ENCODE assay signal across 8 cellular contexts in the genomic region with DNA sequence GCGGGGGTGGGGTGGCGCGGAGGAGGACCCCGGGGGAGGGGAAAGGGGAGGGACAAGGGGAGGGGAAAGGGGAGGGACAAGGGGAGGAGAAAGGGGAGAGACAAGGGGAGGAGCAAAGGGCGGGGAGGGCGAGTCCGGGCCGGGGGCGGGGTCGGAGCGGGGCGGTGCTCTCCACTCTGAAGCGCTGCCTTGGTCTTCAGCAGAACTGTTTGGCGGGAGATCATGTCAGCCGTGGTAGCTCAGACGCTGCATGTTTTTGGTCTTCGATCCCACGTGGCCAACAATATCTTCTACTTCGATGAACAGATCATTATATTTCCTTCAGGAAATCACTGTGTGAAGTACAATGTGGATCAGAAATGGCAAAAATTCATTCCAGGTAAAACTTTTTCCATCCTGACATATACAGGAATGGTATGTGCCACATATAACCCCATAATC. TPM values are rescaled to one million over a fixed set of nuclear protein-coding genes. Genes with fewer than 3 reads are reported as not detected.
DNase-seq lines count a peak whose midpoint lies in the region; TF ChIP-seq lines count a peak whose summit lies in the region.

No MANE protein-coding gene starts in this region.

- H3K4me3 ChIP-seq in HEK293 (ENCODE audit: low read depth, low read length): peak overlapping the region; percentile 89
- H3K4me3 ChIP-seq in NB4 (ENCODE audit: low read depth, low read length): peak overlapping the region; percentile 93
- H3K4me3 ChIP-seq in SK-N-SH (ENCODE audit: low read depth in 2 of 2, low read length in 1 of 2): peak overlapping the region; percentile 83 to 100
- peak overlapping the region; percentile 84 to 87 for H3K4me3 ChIP-seq in right atrium auricular region
- H3K4me3 ChIP-seq in prostate gland: peak overlapping the region; percentile 71 to 81
- peak overlapping the region; percentile 62 for H3K4me3 ChIP-seq in urinary bladder (ENCODE audit: low read depth, low read length)

- TF ChIP-seq RAD21 in SK-N-SH (IDR thresholded peaks at IDR 0.05; ENCODE audit: low read length): no peak

- peak overlapping the region; percentile 73; the same call in 1 of the 2 replicates for H3K9ac ChIP-seq in SK-N-SH

- H3K9me2 ChIP-seq in SK-N-SH: no peaks in the 10 kb centered on the region

- CTCF ChIA-PET in HEK293 (lab: Yijun Ruan, JAX) (interaction anchor here (0.7 to 2.1 kb wide), 3 partner anchors 98 to 336 kb away, joined by 3 to 6 read pairs (median 4); no protein-coding TSS in a partner anchor), SK-N-SH (lab: Yijun Ruan, JAX) (no interaction called here)

- TF ChIP-seq POLR2A in NB4 (IDR thresholded peaks at IDR 0.05; ENCODE audit: extremely low read depth, insufficient read length): no peak
- peak; percentile 34 for TF ChIP-seq POLR2A in prostate gland (IDR thresholded peaks at IDR 0.05)

- H3K4me1 ChIP-seq in HEK293 (ENCODE audit: control insufficient read depth, insufficient read depth, low read length): no peaks in the 10 kb centered on the region
- H3K4me1 ChIP-seq in SK-N-SH (ENCODE audit: control insufficient read depth in 1 of 2, insufficient read depth in 2 of 2, low read depth in 1 of 2, low read length in 1 of 2): peaks cover 5 to 7% of the 10 kb centered on the region in 2 experiments; a peak in 2 of 4 replicates
- H3K4me1 ChIP-seq in right atrium auricular region: peaks cover 0 to 10% of the 10 kb centered on the region in 2 donors
- no peaks in the 10 kb centered on the region for H3K4me1 ChIP-seq in prostate gland (replicated peaks)
- H3K4me1 ChIP-seq in urinary bladder (ENCODE audit: insufficient read depth): peaks cover 3% of the 10 kb centered on the region

- peaks cover 34% of the 10 kb centered on the region for H3K79me2 ChIP-seq in SK-N-SH (ENCODE audit: insufficient read depth)

- no peaks in the 10 kb centered on the region; the same call in 1 of the 2 replicates for H3K27me3 ChIP-seq in SK-N-SH (ENCODE audit: insufficient read depth)
- H3K27me3 ChIP-seq in right atrium auricular region: no peaks in the 10 kb centered on the region
- H3K27me3 ChIP-seq in prostate gland (replicated peaks; ENCODE audit: insufficient read depth): no peaks in the 10 kb centered on the region

- H2AFZ ChIP-seq in SK-N-SH (ENCODE audit: low read depth): peak overlapping the region; percentile 65; the same call in 1 of the 2 replicates

- intact Hi-C loops in prostate gland (cut with DNase I): no loop called here

- H4K20me1 ChIP-seq in SK-N-SH (ENCODE audit: insufficient read depth): no peaks in the 10 kb centered on the region; the same call in 1 of the 2 replicates

- H3F3A ChIP-seq in SK-N-SH (replicated peaks; ENCODE audit: insufficient read depth): no peaks in the 10 kb centered on the region

- no peak for TF ChIP-seq EP300 in SK-N-SH (IDR thresholded peaks at IDR 0.05; ENCODE audit: borderline replicate concordance in 1 of 2, low read depth in 1 of 2, low read length in 1 of 2)

- DNase-seq in Daoy (ENCODE audit: low read depth): peak; percentile 89
- peak; percentile 90 for DNase-seq in NB4 (ENCODE audit: low read depth)
- DNase-seq in SK-N-SH: peak; percentile 94
- peak; percentile 87 for DNase-seq in amniotic epithelial cell (ENCODE audit: low read depth)
- DNase-seq in right atrium auricular region (ENCODE audit: low spot score): peak; percentile 82
- DNase-seq in prostate gland (ENCODE audit: low spot score): peak; percentile 83

- H3K27ac ChIP-seq in HEK293 (ENCODE audit: extremely low read depth, low read depth, low read length) (no peak overlapping the region), SK-N-SH (ENCODE audit: low read depth in 2 of 2, low read length in 1 of 2) (peak overlapping the region; percentile 61 to 62; a peak in 2 of 4 replicates), right atrium auricular region (no peak overlapping the region), prostate gland (peak overlapping the region in 1 of 2 donors; percentile 33), urinary bladder (ENCODE audit: low read depth) (no peak overlapping the region)

- no peaks in the 10 kb centered on the region for H3K9me3 ChIP-seq in HEK293 (ENCODE audit: control insufficient read depth, insufficient read depth, low read depth, low read length)
- no peaks in the 10 kb centered on the region for H3K9me3 ChIP-seq in SK-N-SH
- no peaks in the 10 kb centered on the region for H3K9me3 ChIP-seq in right atrium auricular region
- no peaks in the 10 kb centered on the region for H3K9me3 ChIP-seq in prostate gland

- POLR2A ChIA-PET in HEK293 (lab: Yijun Ruan, JAX): interaction anchor here (0.6 to 2.0 kb wide), 3 partner anchors 28 to 163 kb away, joined by 3 to 8 read pairs (median 3); no protein-coding TSS in a partner anchor
- POLR2A ChIA-PET in SK-N-SH (lab: Yijun Ruan, JAX): interaction anchor here (1.5 kb wide), 1 partner anchor 27 kb away, joined by 6 read pairs; no protein-coding TSS in a partner anchor

- TF ChIP-seq CTCF in HEK293 (tag by site-specific recombination; IDR thresholded peaks at IDR 0.05) (no peak), NB4 (IDR thresholded peaks at IDR 0.05; ENCODE audit: low read depth, low read length) (no peak), SK-N-SH (IDR thresholded peaks at IDR 0.05) (no peak), right atrium auricular region (IDR thresholded peaks at IDR 0.05) (no peak), prostate gland (IDR thresholded peaks at IDR 0.05) (no peak)

- 1% methylated on average over 19 of the region's 19 CpGs for WGBS in SK-N-SH (ENCODE audit: low lambda C conversion rate)
- WGBS in prostate gland: 3% methylated on average over 18 of the region's 19 CpGs
- under 1% methylated on average over 19 of the region's 19 CpGs for WGBS in urinary bladder

- peak overlapping the region; percentile 91; the same call in 1 of the 2 replicates for H3K4me2 ChIP-seq in SK-N-SH

- H3K36me3 ChIP-seq in HEK293 (ENCODE audit: control insufficient read depth in 2 of 2, insufficient read depth in 1 of 2, low read length in 2 of 2) (peaks cover 0 to 33% of the 10 kb centered on the region in 2 experiments; a peak in 1 of 3 replicates), SK-N-SH (replicated peaks in 1 of 2; ENCODE audit: control insufficient read depth in 1 of 2, insufficient read depth in 2 of 2, low read length in 1 of 2) (peaks cover 31 to 32% of the 10 kb centered on the region in 2 experiments), right atrium auricular region (peaks cover 13% of the 10 kb centered on the region), prostate gland (peaks cover 0 to 3% of the 10 kb centered on the region in 2 donors), urinary bladder (ENCODE audit: insufficient read depth) (no peaks in the 10 kb centered on the region)

TF ChIP-seq in HEK293, 187 proteins besides CTCF, POLR2A, EP300 and RAD21 (continues in another document):
- TF ChIP-seq ZNF157 (tag by site-specific recombination; IDR thresholded peaks at IDR 0.05): no peak
- peak; percentile 56; the same call in 1 of the 2 replicates for TF ChIP-seq ZFP69B (tag by site-specific recombination; IDR thresholded peaks at IDR 0.05)
- TF ChIP-seq ZNF701 (tag by site-specific recombination; IDR thresholded peaks at IDR 0.05): no peak
- TF ChIP-seq ZNF335 (tag by site-specific recombination; conservative IDR thresholded peaks at IDR 0.05): peak; percentile 64
- no peak for TF ChIP-seq GLI2 (tag by site-specific recombination; IDR thresholded peaks at IDR 0.05; ENCODE audit: borderline replicate concordance, low read depth)
- no peak for TF ChIP-seq SALL2 (tag by site-specific recombination; IDR thresholded peaks at IDR 0.05; ENCODE audit: borderline replicate concordance)
- TF ChIP-seq ZBTB48 (tag by site-specific recombination; IDR thresholded peaks at IDR 0.05): no peak
- peak; percentile 78 for TF ChIP-seq SP3 (tag by site-specific recombination; IDR thresholded peaks at IDR 0.05)

TF ChIP-seq in SK-N-SH, 30 proteins besides CTCF, POLR2A, EP300 and RAD21:
- TF ChIP-seq, protein P1, sequence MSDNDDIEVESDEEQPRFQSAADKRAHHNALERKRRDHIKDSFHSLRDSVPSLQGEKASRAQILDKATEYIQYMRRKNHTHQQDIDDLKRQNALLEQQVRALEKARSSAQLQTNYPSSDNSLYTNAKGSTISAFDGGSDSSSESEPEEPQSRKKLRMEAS (IDR thresholded peaks at IDR 0.05; ENCODE audit: low read depth): peak; percentile 95
- TF ChIP-seq, protein P2, sequence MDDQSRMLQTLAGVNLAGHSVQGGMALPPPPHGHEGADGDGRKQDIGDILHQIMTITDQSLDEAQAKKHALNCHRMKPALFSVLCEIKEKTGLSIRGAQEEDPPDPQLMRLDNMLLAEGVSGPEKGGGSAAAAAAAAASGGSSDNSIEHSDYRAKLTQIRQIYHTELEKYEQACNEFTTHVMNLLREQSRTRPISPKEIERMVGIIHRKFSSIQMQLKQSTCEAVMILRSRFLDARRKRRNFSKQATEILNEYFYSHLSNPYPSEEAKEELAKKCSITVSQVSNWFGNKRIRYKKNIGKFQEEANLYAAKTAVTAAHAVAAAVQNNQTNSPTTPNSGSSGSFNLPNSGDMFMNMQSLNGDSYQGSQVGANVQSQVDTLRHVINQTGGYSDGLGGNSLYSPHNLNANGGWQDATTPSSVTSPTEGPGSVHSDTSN (IDR thresholded peaks at IDR 0.05): no peak

RNA-seq across cellular contexts. Expression of a gene that starts 0.4 kb away (rescaled TPM):
- total RNA-seq in Daoy (2014; rRNA removed; shearing (Covaris generic)): 0.51 TPM in 1 of 2 replicates, not detected in the other
- polyA plus RNA-seq in SK-N-SH (2012; rRNA removed): 0.36 and 0.60 TPM in 2 replicates
- polyA plus RNA-seq in SK-N-SH (2012; cell fraction: cytosol; rRNA removed): 0.42 and 0.44 TPM in 2 replicates
- polyA plus RNA-seq in SK-N-SH (2012; cell fraction: nucleus; rRNA removed): 1.2 TPM in 2 replicates
- under 1 TPM in 1 of 2 donors, not detected in 1; 0.12 TPM for total RNA-seq in right atrium auricular region
- 1 to 10 TPM in 1 of 2 donors, under 1 TPM in 1; 0.14 to 4.7 TPM for total RNA-seq in prostate gland
- 0.11 TPM for total RNA-seq in urinary bladder
- polyA plus RNA-seq in urinary bladder: 0.05 TPM

RNA-seq across cellular contexts. Expression of a gene that starts 0.5 kb away (rescaled TPM):
- 464 and 610 TPM in 2 replicates for total RNA-seq in Daoy (2014; rRNA removed; shearing (Covaris generic))
- polyA plus RNA-seq in SK-N-SH (2012; rRNA removed) (134 and 146 TPM in 2 replicates), urinary bladder (63.2 TPM)
- 145 and 150 TPM in 2 replicates for polyA plus RNA-seq in SK-N-SH (2012; cell fraction: cytosol; rRNA removed)
- 110 and 125 TPM in 2 replicates for polyA plus RNA-seq in SK-N-SH (2012; cell fraction: nucleus; rRNA removed)
- total RNA-seq in right atrium auricular region (10 to 100 TPM; 28.4 to 34.0 TPM), prostate gland (10 to 100 TPM; 65.7 to 70.7 TPM), urinary bladder (30.3 TPM)

Comparison
In these comparisons a context has a peak if more than half of its experiments do, and no peak if none do; other contexts are left out.
1. H3K27ac ChIP-seq: peak in SK-N-SH (2 of 2); none in HEK293 (single experiment), right atrium auricular region (0 of 2) and urinary bladder (single experiment).
2. Peak in every context shown above with its lines, with median percentiles within 50 percentile points of each other: DNase-seq and H3K4me3 ChIP-seq.